Comparison of ENCODE assay signal across 8 cellular contexts in genomic region chr12:104671407-104672095, GRCh38.
DNase-seq lines count a peak whose midpoint lies in the region; ATAC-seq, FAIRE-seq and TF ChIP-seq lines count a peak whose summit lies in the region.

No MANE protein-coding gene starts in this region.

- no peaks in the 10 kb centered on the region for H4K20me1 ChIP-seq in endothelial cell of umbilical vein (replicated peaks; ENCODE audit: control insufficient read depth, extremely low read depth, insufficient read depth, low read length)

- no peaks in the 10 kb centered on the region for H3K9me3 ChIP-seq in endothelial cell of umbilical vein (replicated peaks; ENCODE audit: control insufficient read depth, insufficient read depth, low read length)
- H3K9me3 ChIP-seq in naive thymus-derived CD4-positive, alpha-beta T cell (ENCODE audit: control insufficient read depth in 2 of 3, low read length in 3 of 3): no peaks in the 10 kb centered on the region

- TF ChIP-seq CTCF in endothelial cell of umbilical vein (IDR thresholded peaks at IDR 0.05; ENCODE audit: extremely low read depth in 1 of 2, insufficient read depth in 1 of 2, low read depth in 1 of 2, low read length in 2 of 2): no peak

- intact Hi-C loops in endothelial cell of umbilical vein (cut with micrococcal nuclease): loop anchor here (1.0 to 10.0 kb wide), 6 partner anchors 15 to 383 kb away; no protein-coding TSS in a partner anchor
- intact Hi-C loops in naive thymus-derived CD4-positive, alpha-beta T cell (cut with micrococcal nuclease): loop anchor here (1.0 to 2.0 kb wide), 6 partner anchors 11 to 287 kb away; partner anchors contain the start of genes CHST11 (in 1 of the 2) and SLC41A2 (in 1 of the 2)

- peaks cover 0 to 8% (median 1%) of the 10 kb centered on the region in 5 donors for H3K36me3 Mint-ChIP-seq in naive thymus-derived CD4-positive, alpha-beta T cell

- CTCF ChIA-PET in endothelial cell of umbilical vein (lab: Charles Lee): interaction anchor here (1.4 to 3.2 kb wide), 3 partner anchors 67 to 290 kb away, joined by 4 to 19 read pairs (median 5); partner anchors contain the start of gene CHST11
- CTCF ChIA-PET in naive thymus-derived CD4-positive, alpha-beta T cell (lab: Charles Lee): interaction anchor here (0.9 to 1.2 kb wide), 2 partner anchors 16 to 214 kb away, joined by 3 read pairs; partner anchors contain the start of gene CHST11

- H3K27me3 ChIP-seq in endothelial cell of umbilical vein (ENCODE audit: control insufficient read depth in 2 of 2, insufficient read depth in 2 of 2, low read length in 2 of 2): no peaks in the 10 kb centered on the region
- no peaks in the 10 kb centered on the region for H3K27me3 ChIP-seq in naive thymus-derived CD4-positive, alpha-beta T cell (ENCODE audit: control insufficient read depth in 2 of 2, insufficient read depth in 2 of 2, low read length in 2 of 2)

- DNase-seq in NCI-H226 (peak; percentile 68), endothelial cell of umbilical vein (ENCODE audit: low read depth, low spot score) (peak; percentile 94), NCI-H1930 (lab: John Stamatoyannopoulos, UW) (no peak)
- peak; percentile 38 to 71 (median 65) for DNase-seq in activated CD8-positive, alpha-beta memory T cell treated with anti-CD3 and anti-CD28 coated beads for 48 hours (ENCODE audit: low read depth in 2 of 3, low spot score in 2 of 3)
- DNase-seq in naive thymus-derived CD4-positive, alpha-beta T cell: peak in 3 of 9 donors; percentile 30 to 80 (median 58)
- DNase-seq in stimulated activated naive CD8-positive, alpha-beta T cell treated with anti-CD3 and anti-CD28 coated beads, Interleukin-15, Interleukin-2, amounts not matched to agents 100 U/mL and 50 U/mL, for 24 hours: peak; percentile 88

- no peak overlapping the region for H3K9ac ChIP-seq in endothelial cell of umbilical vein (replicated peaks; ENCODE audit: extremely low read depth, insufficient read depth, low read length)

- TF ChIP-seq POLR2A in endothelial cell of umbilical vein (IDR thresholded peaks at IDR 0.05; ENCODE audit: low read depth, low read length): no peak

- H3K9me1 ChIP-seq in endothelial cell of umbilical vein (replicated peaks; ENCODE audit: control insufficient read depth, extremely low read depth, insufficient read depth, low read length): no peaks in the 10 kb centered on the region

- H3K27me3 Mint-ChIP-seq in naive thymus-derived CD4-positive, alpha-beta T cell: no peaks in the 10 kb centered on the region

- H2AFZ ChIP-seq in endothelial cell of umbilical vein (ENCODE audit: low read depth, low read length): no peak overlapping the region

- H3K4me1 ChIP-seq in endothelial cell of umbilical vein (ENCODE audit: control insufficient read depth, extremely low read depth, insufficient read depth, low read length): peaks cover 19% of the 10 kb centered on the region
- peaks cover 25 to 36% of the 10 kb centered on the region in 2 donors for H3K4me1 ChIP-seq in naive thymus-derived CD4-positive, alpha-beta T cell (ENCODE audit: control insufficient read depth in 2 of 2, insufficient read depth in 2 of 2, low read length in 2 of 2)

- POLR2A ChIA-PET in endothelial cell of umbilical vein (lab: Charles Lee): no interaction called here
- POLR2A ChIA-PET in naive thymus-derived CD4-positive, alpha-beta T cell (lab: Charles Lee): no interaction called here

- dilution Hi-C loops in endothelial cell of umbilical vein (cut with MboI; ENCODE audit: extremely low pct_ligation_motif_present, low sequenced_read_pairs): no loop called here

- peak overlapping the region; percentile 23 for H3K4me2 ChIP-seq in endothelial cell of umbilical vein (ENCODE audit: insufficient read depth, low read length)

- ATAC-seq in GM18511 (IDR thresholded peaks at IDR 0.05; ENCODE audit: unreplicated experiment) (peak; percentile 87), HG02798 (IDR thresholded peaks at IDR 0.05; ENCODE audit: poor library complexity, unreplicated experiment) (peak; percentile 79)
- ATAC-seq in naive thymus-derived CD4-positive, alpha-beta T cell: peak; percentile 80
- ATAC-seq in stimulated activated naive CD8-positive, alpha-beta T cell treated with anti-CD3 and anti-CD28 coated beads, Interleukin-15, Interleukin-2, amounts not matched to agents 100 U/mL and 50 U/mL, for 24 hours: peak; percentile 83

- peak overlapping the region; percentile 36 for H3K27ac ChIP-seq in endothelial cell of umbilical vein (ENCODE audit: insufficient read depth, low read depth, low read length)
- H3K27ac ChIP-seq in naive thymus-derived CD4-positive, alpha-beta T cell (ENCODE audit: low read depth, low read length): no peak overlapping the region

- peaks cover 3% of the 10 kb centered on the region for H3K79me2 ChIP-seq in endothelial cell of umbilical vein (ENCODE audit: control insufficient read depth, insufficient read depth, low read length)

- peaks cover 0 to 1% (median 0%) of the 10 kb centered on the region in 11 donors for H3K9me3 Mint-ChIP-seq in naive thymus-derived CD4-positive, alpha-beta T cell

- peak overlapping the region in 7 of 9 donors; percentile 11 to 92 (median 67) for H3K27ac Mint-ChIP-seq in naive thymus-derived CD4-positive, alpha-beta T cell

- FAIRE-seq in endothelial cell of umbilical vein (lab: Jason Lieb, UNC): peak; percentile 99

- no peaks in the 10 kb centered on the region for H3K36me3 ChIP-seq in endothelial cell of umbilical vein (ENCODE audit: control insufficient read depth in 2 of 2, extremely low read depth in 1 of 2, insufficient read depth in 2 of 2, low read length in 2 of 2)
- no peaks in the 10 kb centered on the region for H3K36me3 ChIP-seq in naive thymus-derived CD4-positive, alpha-beta T cell (ENCODE audit: control insufficient read depth in 2 of 3, insufficient read depth in 3 of 3, low read length in 3 of 3)

- H3K4me3 ChIP-seq in endothelial cell of umbilical vein (replicated peaks in 1 of 3; ENCODE audit: insufficient read depth in 1 of 3, low read depth in 1 of 3, low read length in 3 of 3): no peak overlapping the region
- H3K4me3 ChIP-seq in naive thymus-derived CD4-positive, alpha-beta T cell (ENCODE audit: low read length): no peak overlapping the region

- peaks cover 32 to 64% (median 48%) of the 10 kb centered on the region in 7 donors for H3K4me1 Mint-ChIP-seq in naive thymus-derived CD4-positive, alpha-beta T cell

- peak overlapping the region in 7 of 10 donors; percentile 6 to 67 (median 21) for H3K4me3 Mint-ChIP-seq in naive thymus-derived CD4-positive, alpha-beta T cell

- BruUV-seq in endothelial cell of umbilical vein (replicated peaks; lab: Mats Ljungman, UMichigan): no TSS peak

TF ChIP-seq in endothelial cell of umbilical vein, 7 proteins besides CTCF, POLR2A, EP300 and RAD21:
- peak; percentile 95 for TF ChIP-seq FOS (IDR thresholded peaks at IDR 0.05; ENCODE audit: borderline replicate concordance, insufficient read depth, low read length)
- peak; percentile 89 for TF ChIP-seq POLR2AphosphoS5 (IDR thresholded peaks at IDR 0.05; ENCODE audit: insufficient read depth, low read depth, low read length)
- TF ChIP-seq MAX (IDR thresholded peaks at IDR 0.05; ENCODE audit: insufficient read depth, insufficient read length): peak; percentile 5
- no peak for TF ChIP-seq GATA2 (IDR thresholded peaks at IDR 0.05; ENCODE audit: insufficient read depth, insufficient read length, low read depth, low read length)
- no peak for TF ChIP-seq EZH2 (IDR thresholded peaks at IDR 0.05; ENCODE audit: borderline replicate concordance, low read depth, low read length, severe bottlenecking)
- TF ChIP-seq MYC (IDR thresholded peaks at IDR 0.05; ENCODE audit: low read depth, low read length): peak; percentile 45
- TF ChIP-seq JUN (IDR thresholded peaks at IDR 0.05; ENCODE audit: borderline replicate concordance, insufficient read depth, insufficient read length, low read depth): peak; percentile 93

Comparison
In these comparisons a context has a peak if more than half of its experiments do, and no peak if none do; other contexts are left out.
1. DNase-seq: peak in NCI-H226 (single experiment), activated CD8-positive, alpha-beta memory T cell treated with anti-CD3 and anti-CD28 coated beads for 48 hours (3 of 3), endothelial cell of umbilical vein (single experiment) and stimulated activated naive CD8-positive, alpha-beta T cell treated with anti-CD3 and anti-CD28 coated beads, Interleukin-15, Interleukin-2, amounts not matched to agents 100 U/mL and 50 U/mL, for 24 hours (single experiment); none in NCI-H1930 (0 of 2).
2. Peak in every context shown above with its lines, with median percentiles within 50 percentile points of each other: ATAC-seq.